Comparison of ENCODE assay signal across 1 cellular context in the genomic region with DNA sequence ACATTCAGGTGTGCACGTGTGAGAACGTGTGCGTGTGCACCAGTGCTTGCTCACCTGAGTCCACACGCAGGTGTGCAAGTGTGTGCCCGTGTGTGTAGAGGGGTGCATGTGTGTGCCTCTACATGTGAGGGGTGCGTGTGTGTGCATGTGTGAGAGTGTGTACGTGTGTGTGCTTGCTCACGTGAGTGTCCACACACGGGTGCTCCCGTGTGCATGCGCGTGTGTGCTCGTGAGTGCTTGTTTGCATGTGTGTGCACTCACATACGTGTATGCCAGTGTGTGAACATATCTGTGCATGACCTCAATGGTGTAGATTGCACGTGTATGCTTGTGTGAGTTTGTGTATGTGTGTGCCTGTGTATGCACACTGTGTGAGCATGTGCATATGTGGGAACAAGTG.
TF ChIP-seq lines count a peak whose summit lies in the region.

No MANE protein-coding gene starts in this region.

TF ChIP-seq in GM23338, 12 proteins besides CTCF, POLR2A, EP300 and RAD21 (continued from another document):
- TF ChIP-seq, protein P1, sequence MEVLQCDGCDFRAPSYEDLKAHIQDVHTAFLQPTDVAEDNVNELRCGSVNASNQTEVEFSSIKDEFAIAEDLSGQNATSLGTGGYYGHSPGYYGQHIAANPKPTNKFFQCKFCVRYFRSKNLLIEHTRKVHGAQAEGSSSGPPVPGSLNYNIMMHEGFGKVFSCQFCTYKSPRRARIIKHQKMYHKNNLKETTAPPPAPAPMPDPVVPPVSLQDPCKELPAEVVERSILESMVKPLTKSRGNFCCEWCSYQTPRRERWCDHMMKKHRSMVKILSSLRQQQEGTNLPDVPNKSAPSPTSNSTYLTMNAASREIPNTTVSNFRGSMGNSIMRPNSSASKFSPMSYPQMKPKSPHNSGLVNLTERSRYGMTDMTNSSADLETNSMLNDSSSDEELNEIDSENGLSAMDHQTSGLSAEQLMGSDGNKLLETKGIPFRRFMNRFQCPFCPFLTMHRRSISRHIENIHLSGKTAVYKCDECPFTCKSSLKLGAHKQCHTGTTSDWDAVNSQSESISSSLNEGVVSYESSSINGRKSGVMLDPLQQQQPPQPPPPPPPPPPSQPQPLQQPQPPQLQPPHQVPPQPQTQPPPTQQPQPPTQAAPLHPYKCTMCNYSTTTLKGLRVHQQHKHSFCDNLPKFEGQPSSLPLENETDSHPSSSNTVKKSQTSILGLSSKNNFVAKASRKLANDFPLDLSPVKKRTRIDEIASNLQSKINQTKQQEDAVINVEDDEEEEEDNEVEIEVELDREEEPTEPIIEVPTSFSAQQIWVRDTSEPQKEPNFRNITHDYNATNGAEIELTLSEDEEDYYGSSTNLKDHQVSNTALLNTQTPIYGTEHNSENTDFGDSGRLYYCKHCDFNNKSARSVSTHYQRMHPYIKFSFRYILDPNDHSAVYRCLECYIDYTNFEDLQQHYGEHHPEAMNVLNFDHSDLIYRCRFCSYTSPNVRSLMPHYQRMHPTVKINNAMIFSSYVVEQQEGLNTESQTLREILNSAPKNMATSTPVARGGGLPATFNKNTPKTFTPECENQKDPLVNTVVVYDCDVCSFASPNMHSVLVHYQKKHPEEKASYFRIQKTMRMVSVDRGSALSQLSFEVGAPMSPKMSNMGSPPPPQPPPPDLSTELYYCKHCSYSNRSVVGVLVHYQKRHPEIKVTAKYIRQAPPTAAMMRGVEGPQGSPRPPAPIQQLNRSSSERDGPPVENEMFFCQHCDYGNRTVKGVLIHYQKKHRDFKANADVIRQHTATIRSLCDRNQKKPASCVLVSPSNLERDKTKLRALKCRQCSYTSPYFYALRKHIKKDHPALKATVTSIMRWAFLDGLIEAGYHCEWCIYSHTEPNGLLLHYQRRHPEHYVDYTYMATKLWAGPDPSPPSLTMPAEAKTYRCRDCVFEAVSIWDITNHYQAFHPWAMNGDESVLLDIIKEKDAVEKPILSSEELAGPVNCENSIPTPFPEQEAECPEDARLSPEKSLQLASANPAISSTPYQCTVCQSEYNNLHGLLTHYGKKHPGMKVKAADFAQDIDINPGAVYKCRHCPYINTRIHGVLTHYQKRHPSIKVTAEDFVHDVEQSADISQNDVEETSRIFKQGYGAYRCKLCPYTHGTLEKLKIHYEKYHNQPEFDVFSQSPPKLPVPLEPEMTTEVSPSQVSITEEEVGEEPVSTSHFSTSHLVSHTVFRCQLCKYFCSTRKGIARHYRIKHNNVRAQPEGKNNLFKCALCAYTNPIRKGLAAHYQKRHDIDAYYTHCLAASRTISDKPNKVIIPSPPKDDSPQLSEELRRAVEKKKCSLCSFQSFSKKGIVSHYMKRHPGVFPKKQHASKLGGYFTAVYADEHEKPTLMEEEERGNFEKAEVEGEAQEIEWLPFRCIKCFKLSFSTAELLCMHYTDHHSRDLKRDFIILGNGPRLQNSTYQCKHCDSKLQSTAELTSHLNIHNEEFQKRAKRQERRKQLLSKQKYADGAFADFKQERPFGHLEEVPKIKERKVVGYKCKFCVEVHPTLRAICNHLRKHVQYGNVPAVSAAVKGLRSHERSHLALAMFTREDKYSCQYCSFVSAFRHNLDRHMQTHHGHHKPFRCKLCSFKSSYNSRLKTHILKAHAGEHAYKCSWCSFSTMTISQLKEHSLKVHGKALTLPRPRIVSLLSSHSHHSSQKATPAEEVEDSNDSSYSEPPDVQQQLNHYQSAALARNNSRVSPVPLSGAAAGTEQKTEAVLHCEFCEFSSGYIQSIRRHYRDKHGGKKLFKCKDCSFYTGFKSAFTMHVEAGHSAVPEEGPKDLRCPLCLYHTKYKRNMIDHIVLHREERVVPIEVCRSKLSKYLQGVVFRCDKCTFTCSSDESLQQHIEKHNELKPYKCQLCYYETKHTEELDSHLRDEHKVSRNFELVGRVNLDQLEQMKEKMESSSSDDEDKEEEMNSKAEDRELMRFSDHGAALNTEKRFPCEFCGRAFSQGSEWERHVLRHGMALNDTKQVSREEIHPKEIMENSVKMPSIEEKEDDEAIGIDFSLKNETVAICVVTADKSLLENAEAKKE (CRISPR knock-in tag; IDR thresholded peaks at IDR 0.05) = no peak
- TF ChIP-seq EZH2phosphoT487 (IDR thresholded peaks at IDR 0.05; ENCODE audit: unreplicated experiment) = no peak
